Comparison of ENCODE assay signal across 23 cellular contexts in genomic region chr19:3809881-3810707, GRCh38. TPM values are rescaled to one million over a fixed set of nuclear protein-coding genes. Genes with fewer than 3 reads are reported as not detected.
DNase-seq lines count a peak whose midpoint lies in the region; ATAC-seq and TF ChIP-seq lines count a peak whose summit lies in the region.
"Had no signal": no experiment of that assay in that cellular context is flagged by ENCODE, and none has a peak within 500 bp of the region (broad histone marks: within the 10 kb centered on the region; RNA-seq: fewer than 3 reads in every experiment).

No MANE protein-coding gene starts in this region.

- peak overlapping the region; percentile 55 for H3K27ac Mint-ChIP-seq in T-helper 1 cell treated with Interleukin-12 subunit alpha and Interleukin-12 subunit beta and Interleukin-4 antibody, amounts not matched to agents 30 μg/mL and 1 μg/mL, for 36 hours
- H3K27ac Mint-ChIP-seq in endodermal cell: no peak overlapping the region
- H3K27ac Mint-ChIP-seq in stimulated activated naive B cell treated with anti-CD40 and anti-IgM and Interleukin-4, amounts not matched to agents 10 μg/mL and 1 μg/mL and 100 μg/mL, for 72 hours: peak overlapping the region; percentile 56

- ATAC-seq in HG03439 (IDR thresholded peaks at IDR 0.05; ENCODE audit: unreplicated experiment) (peak; percentile 58), HG02610 (IDR thresholded peaks at IDR 0.05; ENCODE audit: unreplicated experiment) (no peak)
- ATAC-seq in stimulated activated naive B cell treated with anti-CD40 and anti-IgM and Interleukin-4, amounts not matched to agents 10 μg/mL and 1 μg/mL and 100 μg/mL, for 72 hours (replicated peaks): peak; percentile 74 to 81

- peaks cover 2% of the 10 kb centered on the region for H3K36me3 Mint-ChIP-seq in T-helper 1 cell treated with Interleukin-12 subunit alpha and Interleukin-12 subunit beta and Interleukin-4 antibody, amounts not matched to agents 30 μg/mL and 1 μg/mL, for 36 hours (ENCODE audit: low read depth)
- no peaks in the 10 kb centered on the region for H3K36me3 Mint-ChIP-seq in endodermal cell (ENCODE audit: low read depth)
- peaks cover 5 to 11% of the 10 kb centered on the region in 2 donors for H3K36me3 Mint-ChIP-seq in stimulated activated naive B cell treated with anti-CD40 and anti-IgM and Interleukin-4, amounts not matched to agents 10 μg/mL and 1 μg/mL and 100 μg/mL, for 72 hours

- intact Hi-C loops in colonic mucosa (cut with DNase I): loop anchor here (10.0 kb wide), 1 partner anchor 45 kb away; the partner anchor contains the start of genes APBA3 and MRPL54

- H3K4me3 ChIP-seq in endodermal cell (ENCODE audit: low read length): no peak overlapping the region
- no peak overlapping the region for H3K4me3 ChIP-seq in colonic mucosa
- H3K4me3 ChIP-seq: lung, right lobe of liver, thoracic aorta had no signal

- H3K27ac ChIP-seq in endodermal cell (ENCODE audit: low read depth, low read length): no peak overlapping the region
- no peak overlapping the region for H3K27ac ChIP-seq in colonic mucosa
- H3K27ac ChIP-seq: 22Rv1, right lobe of liver, thoracic aorta had no signal

- 86 to 89% methylated on average over 9 to 22 of the region's 26 CpGs for WGBS in endodermal cell (ENCODE audit: insufficient coverage in 1 of 2, insufficient read length in 1 of 2), 2 experiments

- DNase-seq in T-helper 1 cell (no peak), endodermal cell (peak; percentile 33), colonic mucosa (no peak), H4 (ENCODE audit: low spot score) (no peak)
- peak; percentile 62 for DNase-seq in stimulated activated naive B cell treated with anti-CD40 and anti-IgM and Interleukin-4, amounts not matched to agents 10 μg/mL and 1 μg/mL and 100 μg/mL, for 72 hours
- DNase-seq: activated CD4-positive, alpha-beta T cell treated with anti-CD3 and anti-CD28 coated beads, Interleukin-2, amount 50 U/mL, for 4 hours; activated effector memory CD4-positive, alpha-beta T cell treated with Interleukin-2 at 50 U/mL for 16 hours; anterior cingulate cortex; C1 segment of cervical spinal cord; foreskin melanocyte; NCI-H1694; NCI-H446; right lobe of liver; stimulated activated CD4-positive, alpha-beta T cell treated with anti-CD3 and anti-CD28 coated beads, Interleukin-1b, Interleukin-23, amount 100 ng/mL, for 48 hours had no signal

- H3K9me3 Mint-ChIP-seq in T-helper 1 cell treated with Interleukin-12 subunit alpha and Interleukin-12 subunit beta and Interleukin-4 antibody, amounts not matched to agents 30 μg/mL and 1 μg/mL, for 36 hours: peaks cover 4% of the 10 kb centered on the region
- no peaks in the 10 kb centered on the region for H3K9me3 Mint-ChIP-seq in endodermal cell
- H3K9me3 Mint-ChIP-seq in stimulated activated naive B cell treated with anti-CD40 and anti-IgM and Interleukin-4, amounts not matched to agents 10 μg/mL and 1 μg/mL and 100 μg/mL, for 72 hours: peaks cover 0 to 7% of the 10 kb centered on the region in 2 donors
- H3K9me3 Mint-ChIP-seq: neural crest cell had no signal

- no peaks in the 10 kb centered on the region for H3K27me3 Mint-ChIP-seq in T-helper 1 cell treated with Interleukin-12 subunit alpha and Interleukin-12 subunit beta and Interleukin-4 antibody, amounts not matched to agents 30 μg/mL and 1 μg/mL, for 36 hours (ENCODE audit: low read depth)
- H3K27me3 Mint-ChIP-seq in endodermal cell (ENCODE audit: insufficient read depth): no peaks in the 10 kb centered on the region
- H3K27me3 Mint-ChIP-seq in stimulated activated naive B cell treated with anti-CD40 and anti-IgM and Interleukin-4, amounts not matched to agents 10 μg/mL and 1 μg/mL and 100 μg/mL, for 72 hours: no peaks in the 10 kb centered on the region

- H3K4me1 ChIP-seq in endodermal cell (ENCODE audit: control insufficient read depth, insufficient read depth, low read length) (no peaks in the 10 kb centered on the region), colonic mucosa (no peaks in the 10 kb centered on the region)
- H3K4me1 ChIP-seq: right lobe of liver had no signal

- TF ChIP-seq CTCF in endodermal cell (conservative IDR thresholded peaks at IDR 0.05) (no peak), colonic mucosa (IDR thresholded peaks at IDR 0.05) (no peak)

- H3K36me3 ChIP-seq in endodermal cell (ENCODE audit: control insufficient read depth, insufficient read depth, low read length) (no peaks in the 10 kb centered on the region), colonic mucosa (no peaks in the 10 kb centered on the region)
- H3K36me3 ChIP-seq: right lobe of liver, thoracic aorta had no signal

- no peaks in the 10 kb centered on the region for H3K9me3 ChIP-seq in endodermal cell (ENCODE audit: control insufficient read depth, low read length)
- H3K9me3 ChIP-seq in colonic mucosa: no peaks in the 10 kb centered on the region
- H3K9me3 ChIP-seq: right lobe of liver, thoracic aorta had no signal

- peaks cover 21% of the 10 kb centered on the region for H3K4me1 Mint-ChIP-seq in T-helper 1 cell treated with Interleukin-12 subunit alpha and Interleukin-12 subunit beta and Interleukin-4 antibody, amounts not matched to agents 30 μg/mL and 1 μg/mL, for 36 hours (ENCODE audit: low read depth)
- no peaks in the 10 kb centered on the region for H3K4me1 Mint-ChIP-seq in endodermal cell
- H3K4me1 Mint-ChIP-seq in stimulated activated naive B cell treated with anti-CD40 and anti-IgM and Interleukin-4, amounts not matched to agents 10 μg/mL and 1 μg/mL and 100 μg/mL, for 72 hours: peaks cover 34 to 69% of the 10 kb centered on the region in 2 donors
- H3K4me1 Mint-ChIP-seq: neural crest cell had no signal

- no peaks in the 10 kb centered on the region for H3K27me3 ChIP-seq in endodermal cell (ENCODE audit: control insufficient read depth, insufficient read depth, low read length, poor library complexity, severe bottlenecking)
- no peaks in the 10 kb centered on the region for H3K27me3 ChIP-seq in colonic mucosa
- H3K27me3 ChIP-seq: right lobe of liver had no signal

- H3K9ac ChIP-seq in endodermal cell (ENCODE audit: extremely low read depth, low read length, poor library complexity, severe bottlenecking): no peak overlapping the region
- no peak overlapping the region for H3K9ac ChIP-seq in colonic mucosa (ENCODE audit: low read depth in 2 of 2, low read length in 2 of 2)

- no peak overlapping the region for H3K4me3 Mint-ChIP-seq in T-helper 1 cell treated with Interleukin-12 subunit alpha and Interleukin-12 subunit beta and Interleukin-4 antibody, amounts not matched to agents 30 μg/mL and 1 μg/mL, for 36 hours
- no peak overlapping the region for H3K4me3 Mint-ChIP-seq in endodermal cell
- H3K4me3 Mint-ChIP-seq in stimulated activated naive B cell treated with anti-CD40 and anti-IgM and Interleukin-4, amounts not matched to agents 10 μg/mL and 1 μg/mL and 100 μg/mL, for 72 hours: peak overlapping the region in 1 of 2 donors; percentile 4
- H3K4me3 Mint-ChIP-seq: neural crest cell had no signal

RNA-seq across cellular contexts. Expression of gene MATK, which starts 23.9 kb away (rescaled TPM):
- total RNA-seq in endodermal cell: 1 to 10 TPM; 5.7 to 5.8 TPM
- polyA plus RNA-seq in endodermal cell (2013, experiment 1 of 2): 2.2 TPM
- polyA plus RNA-seq in endodermal cell (2013, experiment 2 of 2): 1.4 TPM
- total RNA-seq in colonic mucosa: 1 to 10 TPM in 1 of 2 donors, under 1 TPM in 1; 0.66 to 1.2 TPM
- 0.04 TPM in 1 of 2 replicates, not detected in the other for total RNA-seq in H4 (2014; rRNA removed; shearing (Covaris generic))
- total RNA-seq: chondrocyte, endothelial cell of umbilical vein, neural crest cell had no signal
- polyA plus RNA-seq: endothelial cell of umbilical vein had no signal

RNA-seq across cellular contexts. Expression of gene RAX2, which starts 38.1 kb away (rescaled TPM):
- not detected for total RNA-seq in endodermal cell
- polyA plus RNA-seq in endodermal cell (2013, experiment 1 of 2): not detected
- polyA plus RNA-seq in endodermal cell (2013, experiment 2 of 2): not detected
- total RNA-seq in colonic mucosa: not detected
- not detected in 2 replicates for total RNA-seq in H4 (2014; rRNA removed; shearing (Covaris generic))
- total RNA-seq: chondrocyte, endothelial cell of umbilical vein, lung, neural crest cell, right lobe of liver, thoracic aorta had no signal
- polyA plus RNA-seq: endothelial cell of umbilical vein had no signal

RNA-seq across cellular contexts. Expression of gene MRPL54, which starts 47.6 kb away (rescaled TPM):
- total RNA-seq in endodermal cell (10 to 100 TPM; 38.1 to 38.9 TPM), colonic mucosa (10 to 100 TPM; 73.7 to 86.9 TPM)
- 41.9 TPM for polyA plus RNA-seq in endodermal cell (2013, experiment 1 of 2)
- polyA plus RNA-seq in endodermal cell (2013, experiment 2 of 2): 32.2 TPM
- 74.4 and 75.7 TPM in 2 replicates for total RNA-seq in H4 (2014; rRNA removed; shearing (Covaris generic))

RNA-seq across cellular contexts. Expression of gene APBA3, which starts 48.6 kb away (rescaled TPM):
- 10 to 100 TPM; 27.5 to 42.2 TPM for total RNA-seq in endodermal cell
- polyA plus RNA-seq in endodermal cell (2013, experiment 1 of 2): 23.5 TPM
- 22.8 TPM for polyA plus RNA-seq in endodermal cell (2013, experiment 2 of 2)
- 10 to 100 TPM; 21.0 to 29.3 TPM for total RNA-seq in colonic mucosa
- 11.4 and 15.8 TPM in 2 replicates for total RNA-seq in H4 (2014; rRNA removed; shearing (Covaris generic))

RNA-seq across cellular contexts. Expression of gene ZFR2, which starts 58.7 kb away (rescaled TPM):
- total RNA-seq in endodermal cell (10 to 100 TPM; 16.4 to 24.6 TPM), colonic mucosa (not detected)
- polyA plus RNA-seq in endodermal cell (2013, experiment 1 of 2): 13.9 TPM
- polyA plus RNA-seq in endodermal cell (2013, experiment 2 of 2): 12.6 TPM
- not detected in 2 replicates for total RNA-seq in H4 (2014; rRNA removed; shearing (Covaris generic))
- total RNA-seq: chondrocyte, endothelial cell of umbilical vein, right lobe of liver, thoracic aorta had no signal
- polyA plus RNA-seq: endothelial cell of umbilical vein had no signal

Comparison
In these comparisons a context has a peak if more than half of its experiments do, and no peak if none do; other contexts are left out.
1. DNase-seq: peak in endodermal cell (single experiment) and stimulated activated naive B cell treated with anti-CD40 and anti-IgM and Interleukin-4, amounts not matched to agents 10 μg/mL and 1 μg/mL and 100 μg/mL, for 72 hours (single experiment); none in T-helper 1 cell (0 of 5), colonic mucosa (single experiment) and H4 (single experiment).